ENCODE assay signal across 8 cellular contexts in the genomic region with DNA sequence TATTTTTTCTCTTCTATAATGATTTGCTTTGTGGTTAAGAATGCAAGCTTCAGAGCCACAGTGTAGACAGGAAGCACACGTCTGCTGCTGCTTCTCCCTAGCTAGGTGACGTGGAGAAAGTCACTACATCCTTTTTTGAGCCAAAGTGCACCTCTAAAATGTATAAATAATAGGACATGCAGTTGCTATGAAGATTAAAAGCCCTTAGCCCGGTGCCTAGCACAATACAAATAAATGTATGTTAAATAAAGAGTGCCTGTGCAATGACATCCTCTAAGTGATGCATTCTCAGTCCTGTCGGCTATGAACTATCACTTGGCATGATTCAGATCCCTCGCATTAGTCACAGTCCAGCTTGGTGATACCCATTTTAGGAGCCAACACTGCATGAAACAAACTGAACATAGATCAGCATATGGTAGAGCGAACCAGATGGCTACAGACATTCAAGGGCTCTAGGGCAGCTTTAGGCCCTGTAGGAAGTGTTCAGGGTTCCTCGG. TPM values are rescaled to one million over a fixed set of nuclear protein-coding genes. Genes with fewer than 3 reads are reported as not detected.
DNase-seq lines count a peak whose midpoint lies in the region; ATAC-seq and TF ChIP-seq lines count a peak whose summit lies in the region.

No MANE protein-coding gene starts in this region.

- H3K27ac ChIP-seq in epithelial cell of prostate (peak overlapping the region; percentile 14), psoas muscle (no peak overlapping the region)

- H3K4me3 ChIP-seq in psoas muscle: no peak overlapping the region

- H3K36me3 ChIP-seq in psoas muscle (ENCODE audit: insufficient read depth in 1 of 2, low read depth in 1 of 2): no peaks in the 10 kb centered on the region

- 72 to 76% (median 73%) methylated on average over 7 of the region's 7 CpGs for WGBS in psoas muscle, 3 donors

- no peaks in the 10 kb centered on the region for H3K27me3 ChIP-seq in psoas muscle (ENCODE audit: insufficient read depth in 3 of 3, low read length in 2 of 3)

- TF ChIP-seq CTCF in psoas muscle (IDR thresholded peaks at IDR 0.05): no peak

- no peaks in the 10 kb centered on the region for H3K9me3 ChIP-seq in psoas muscle

- ATAC-seq in GM18511 (IDR thresholded peaks at IDR 0.05; ENCODE audit: unreplicated experiment): peak; percentile 52
- ATAC-seq in HG02981 (IDR thresholded peaks at IDR 0.05; ENCODE audit: unreplicated experiment): peak; percentile 70
- ATAC-seq in GM19023 (IDR thresholded peaks at IDR 0.05; ENCODE audit: unreplicated experiment): no peak
- ATAC-seq in psoas muscle: no peak

- intact Hi-C loops in psoas muscle (cut with DNase I): no loop called here

- DNase-seq in T-helper 22 cell (ENCODE audit: low read depth) (peak; percentile 63), epithelial cell of prostate (ENCODE audit: low read depth, low spot score) (no peak), DMS114 treated with DMSO at 0.1 percent for 48 hours (lab: John Stamatoyannopoulos, UW; ENCODE audit: unreplicated experiment) (no peak), T-helper 9 cell (no peak), psoas muscle (no peak)

- no peaks in the 10 kb centered on the region for H3K4me1 ChIP-seq in psoas muscle

RNA-seq across cellular contexts. Expression of a gene that starts 4.8 kb away (rescaled TPM):
- total RNA-seq in psoas muscle: 1 to 10 TPM in 3 of 4 donors, under 1 TPM in 1; 0.84 to 2.7 (median 1.9) TPM
- 1 to 10 TPM in 2 of 3 donors, under 1 TPM in 1; 0.49 to 2.5 (median 2.3) TPM for polyA plus RNA-seq in psoas muscle

RNA-seq across cellular contexts. Expression of a gene that starts 21.8 kb away (rescaled TPM):
- total RNA-seq in psoas muscle: 100 to 1,000 TPM; 166 to 315 (median 198) TPM
- 100 to 1,000 TPM; 126 to 443 (median 175) TPM for polyA plus RNA-seq in psoas muscle

Comparison
In these comparisons a context has a peak if more than half of its experiments do, and no peak if none do; other contexts are left out.
1. ATAC-seq: peak in GM18511 (single experiment) and HG02981 (single experiment); none in GM19023 (single experiment) and psoas muscle (0 of 4).